Comparison of ENCODE assay signal across 21 cellular contexts in genomic region chr2:6876299-6876698, GRCh38. TPM values are rescaled to one million over a fixed set of nuclear protein-coding genes. Genes with fewer than 3 reads are reported as not detected.
"Had no signal": no experiment of that assay in that cellular context is flagged by ENCODE, and none has a peak within 500 bp of the region (broad histone marks: within the 10 kb centered on the region; RNA-seq: fewer than 3 reads in every experiment).

No MANE protein-coding gene starts in this region.

- H3K4me3 Mint-ChIP-seq: dendritic cell treated with granulocyte-macrophage colony-stimulating factor and Interleukin-4, amounts not matched to agents 40 ng/mL and 50 ng/mL, for 4 days; neural crest cell; WTC11 had no signal

- H3K4me1 Mint-ChIP-seq: neural crest cell, WTC11 had no signal

- H3K36me3 Mint-ChIP-seq: naive B cell had no signal

- H3K9me3 Mint-ChIP-seq: dendritic cell treated with granulocyte-macrophage colony-stimulating factor and Interleukin-4, amounts not matched to agents 40 ng/mL and 50 ng/mL, for 4 days had no signal

- H3K36me3 ChIP-seq: esophagus muscularis mucosa, heart right ventricle, right atrium auricular region, tibial artery had no signal

- DNase-seq: activated CD4-positive, alpha-beta memory T cell treated with anti-CD3 and anti-CD28 coated beads, Interleukin-2, amount 10 ng/mL, durations not matched to agents 7 days and 5 days; activated CD4-positive, alpha-beta T cell treated with anti-CD3 and anti-CD28 coated beads for 4 hours; activated CD8-positive, alpha-beta memory T cell treated with anti-CD3 and anti-CD28 coated beads, Interleukin-2, amount 50 U/mL, for 4 hours; activated effector memory CD4-positive, alpha-beta T cell treated with Interleukin-2 at 50 U/mL for 16 hours; activated naive CD4-positive, alpha-beta T cell treated with anti-CD3 and anti-CD28 coated beads, Interleukin-2, amount 10 ng/mL, durations not matched to agents 7 days and 5 days; activated T-cell treated with anti-CD3 and anti-CD28 coated beads, Interleukin-2, amount 50 U/mL, for 48 hours; effector CD8-positive, alpha-beta T cell; heart right ventricle; mesenchymal stem cell; mucosa of descending colon; naive B cell; stimulated activated CD4-positive, alpha-beta T cell treated with anti-CD3 and anti-CD28 coated beads, Interleukin-2, amount 100 ng/mL, for 24 hours; stimulated activated naive CD8-positive, alpha-beta T cell treated with anti-CD3 and anti-CD28 coated beads, Interleukin-15, Interleukin-2, amounts not matched to agents 100 U/mL and 50 U/mL, for 24 hours; substantia nigra; tibial artery had no signal

- H3K9me3 ChIP-seq: esophagus muscularis mucosa, mucosa of descending colon, right atrium auricular region, tibial artery had no signal

- H3K27me3 Mint-ChIP-seq: activated naive CD4-positive, alpha-beta T cell treated with anti-CD3 and anti-CD28 coated beads, Interleukin-2, amount 10 ng/mL, durations not matched to agents 7 days and 5 days had no signal

- H3K27ac Mint-ChIP-seq: activated naive CD4-positive, alpha-beta T cell treated with anti-CD3 and anti-CD28 coated beads, Interleukin-2, amount 10 ng/mL, durations not matched to agents 7 days and 5 days; dendritic cell treated with granulocyte-macrophage colony-stimulating factor and Interleukin-4, amounts not matched to agents 40 ng/mL and 50 ng/mL, for 4 days; naive B cell; progenitor cell of endocrine pancreas; WTC11 had no signal

- H3K27me3 ChIP-seq: esophagus muscularis mucosa, heart right ventricle, right atrium auricular region, tibial artery had no signal

- ATAC-seq: heart right ventricle; mucosa of descending colon; stimulated activated naive CD8-positive, alpha-beta T cell treated with anti-CD3 and anti-CD28 coated beads, Interleukin-15, Interleukin-2, amounts not matched to agents 100 U/mL and 50 U/mL, for 24 hours; WTC11 had no signal

- H3K4me3 ChIP-seq: mucosa of descending colon, right atrium auricular region had no signal

RNA-seq across cellular contexts. Expression of gene RSAD2, which starts 1.3 kb away (rescaled TPM):
- total RNA-seq: WTC11 had no signal
